In the genomic region with DNA sequence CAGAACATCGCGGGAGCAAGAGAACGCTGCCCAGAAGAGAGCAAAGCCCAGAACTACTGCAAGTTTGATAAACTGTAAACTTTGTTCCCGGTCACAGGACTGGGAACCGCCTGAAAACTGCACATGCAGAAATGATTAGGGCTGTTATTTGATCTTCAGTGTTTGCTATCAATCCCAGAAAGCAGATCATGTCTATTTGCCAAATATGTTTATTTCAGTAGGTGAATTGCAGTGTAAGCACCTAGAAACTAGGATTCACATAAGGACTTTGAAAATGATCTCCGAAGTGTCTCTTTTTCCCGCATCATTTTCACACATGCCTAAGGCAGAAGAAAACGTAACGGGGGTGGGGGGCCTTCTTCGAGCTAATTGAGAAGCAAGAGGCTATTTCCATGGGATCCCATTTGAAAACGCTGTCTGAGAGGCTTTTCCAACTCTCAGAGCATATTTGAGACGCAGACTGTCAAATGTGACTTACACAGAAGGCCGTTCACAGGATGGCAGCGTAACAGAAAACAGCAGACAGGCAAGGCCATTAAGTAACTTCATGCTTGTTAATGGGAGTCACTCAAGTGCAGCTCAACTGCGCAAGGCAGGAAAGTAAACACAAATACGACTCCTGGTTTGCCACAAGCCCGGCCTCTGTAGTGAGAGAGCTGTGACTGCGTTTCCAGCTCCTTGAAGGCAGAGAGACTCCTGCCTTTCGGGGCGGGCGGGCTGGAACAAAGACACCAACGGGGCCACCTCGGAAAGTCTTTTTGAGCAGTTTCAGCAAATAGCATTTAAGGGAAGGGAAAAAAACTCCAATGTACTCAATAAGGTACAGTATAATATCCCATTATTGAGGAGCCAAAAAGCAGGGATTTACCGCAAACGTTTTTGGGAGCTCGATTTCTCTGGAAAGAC, we compare ENCODE assay signal across 1 cellular context.
TF ChIP-seq lines count a peak whose summit lies in the region.

No MANE protein-coding gene starts in this region.

TF ChIP-seq in HepG2, 621 proteins besides CTCF, POLR2A, EP300 and RAD21 (continued from another document and continues in another):
- TF ChIP-seq TRIM22 (IDR thresholded peaks at IDR 0.05) (no peak), PLRG1 (conservative IDR thresholded peaks at IDR 0.05) (no peak), SALL1 (CRISPR knock-in tag; IDR thresholded peaks at IDR 0.05) (peak; percentile 96), SRSF1 (optimal IDR thresholded peaks at IDR 0.05; ENCODE audit: low read depth, low read length) (peak; percentile 56), CEBPB (IDR thresholded peaks at IDR 0.05; ENCODE audit: borderline replicate concordance, low read depth, low read length) (peak; percentile 83), XBP1 (CRISPR knock-in tag; IDR thresholded peaks at IDR 0.05) (no peak), PHF21A (CRISPR knock-in tag; IDR thresholded peaks at IDR 0.05) (peak; percentile 87), POLR2G (IDR thresholded peaks at IDR 0.05; ENCODE audit: low read depth, low read length) (peak; percentile 88), RAD51 (IDR thresholded peaks at IDR 0.05; ENCODE audit: borderline replicate concordance) (no peak), GPBP1L1 (CRISPR knock-in tag; IDR thresholded peaks at IDR 0.05) (no peak), ZFP82 (CRISPR knock-in tag; IDR thresholded peaks at IDR 0.05; ENCODE audit: borderline replicate concordance) (peak; percentile 5; the same call in 1 of the 2 replicates), ZNF782 (CRISPR knock-in tag; IDR thresholded peaks at IDR 0.05; ENCODE audit: borderline replicate concordance) (0 out of 2 replicates have a peak, but pooled peaks have one; percentile 52), ZNF556 (CRISPR knock-in tag; IDR thresholded peaks at IDR 0.05; ENCODE audit: borderline replicate concordance) (peak; percentile 87), EHMT2 (IDR thresholded peaks at IDR 0.05; ENCODE audit: borderline replicate concordance, low read depth, low read length) (no peak), DZIP1 (CRISPR knock-in tag; IDR thresholded peaks at IDR 0.05) (0 out of 2 replicates have a peak, but pooled peaks have one; percentile 35), ZNF530 (CRISPR knock-in tag; IDR thresholded peaks at IDR 0.05; ENCODE audit: low read depth) (no peak), ZBTB34 (CRISPR knock-in tag; IDR thresholded peaks at IDR 0.05) (no peak), ZMYM4 (CRISPR knock-in tag; IDR thresholded peaks at IDR 0.05) (peak; percentile 91), KLF16 (CRISPR knock-in tag; IDR thresholded peaks at IDR 0.05) (peak in 1 of 2 experiments; percentile 86; a peak in 2 of 4 replicates), NPAS2 (CRISPR knock-in tag; IDR thresholded peaks at IDR 0.05; ENCODE audit: borderline replicate concordance) (no peak), HNF4A (CRISPR knock-in tag; IDR thresholded peaks at IDR 0.05) (peak; percentile 82), PCBP2 (optimal IDR thresholded peaks at IDR 0.05; ENCODE audit: low read depth, low read length, poor library complexity, severe bottlenecking) (no peak), JUNB (CRISPR knock-in tag; IDR thresholded peaks at IDR 0.05; ENCODE audit: borderline replicate concordance) (no peak), HNRNPL (IDR thresholded peaks at IDR 0.05; ENCODE audit: low read depth, low read length) (no peak), EZH2 (conservative IDR thresholded peaks at IDR 0.05; ENCODE audit: low read depth, low read length) (no peak), ZNF781 (CRISPR knock-in tag; IDR thresholded peaks at IDR 0.05; ENCODE audit: borderline replicate concordance, not compliant biosample characterization) (peak; percentile 73), BRD4 (CRISPR knock-in tag; IDR thresholded peaks at IDR 0.05) (peak; percentile 95), KMT2A (CRISPR knock-in tag; IDR thresholded peaks at IDR 0.05) (peak; percentile 96), PAXIP1 (CRISPR knock-in tag; conservative IDR thresholded peaks at IDR 0.05) (peak; percentile 70), ZSCAN20 (CRISPR knock-in tag; IDR thresholded peaks at IDR 0.05; ENCODE audit: borderline replicate concordance) (0 out of 2 replicates have a peak, but pooled peaks have one; percentile 3), MAFG (CRISPR knock-in tag; IDR thresholded peaks at IDR 0.05) (no peak), KDM3A (CRISPR knock-in tag; IDR thresholded peaks at IDR 0.05; ENCODE audit: low read depth) (peak; percentile 47), GATAD1 (CRISPR knock-in tag; IDR thresholded peaks at IDR 0.05) (0 out of 2 replicates have a peak, but pooled peaks have one; percentile 13), SMC3 (IDR thresholded peaks at IDR 0.05; ENCODE audit: low read length) (peak; percentile 41; the same call in 1 of the 2 replicates), FOXM1 (CRISPR knock-in tag; IDR thresholded peaks at IDR 0.05) (no peak), ZNF713 (CRISPR knock-in tag; IDR thresholded peaks at IDR 0.05) (no peak), AGO1 (IDR thresholded peaks at IDR 0.05; ENCODE audit: low read depth, low read length, poor library complexity, severe bottlenecking) (no peak), HCFC1 (IDR thresholded peaks at IDR 0.05; ENCODE audit: low read depth, low read length) (no peak), NAIF1 (CRISPR knock-in tag; IDR thresholded peaks at IDR 0.05; ENCODE audit: borderline replicate concordance) (peak; percentile 60), ADNP (CRISPR knock-in tag; IDR thresholded peaks at IDR 0.05) (no peak), SMAD3 (CRISPR knock-in tag; IDR thresholded peaks at IDR 0.05) (peak; percentile 79), KDM5B (CRISPR knock-in tag; IDR thresholded peaks at IDR 0.05; ENCODE audit: borderline replicate concordance) (peak; percentile 81), RARG (CRISPR knock-in tag; IDR thresholded peaks at IDR 0.05; ENCODE audit: low read depth) (no peak), ZNF562 (CRISPR knock-in tag; IDR thresholded peaks at IDR 0.05; ENCODE audit: borderline replicate concordance) (no peak), CREM (IDR thresholded peaks at IDR 0.05) (peak; percentile 52), CREM (CRISPR knock-in tag; IDR thresholded peaks at IDR 0.05) (no peak), ZEB1 (IDR thresholded peaks at IDR 0.05; ENCODE audit: insufficient replicate concordance, low read depth) (peak; percentile 41), GPN1 (CRISPR knock-in tag; IDR thresholded peaks at IDR 0.05; ENCODE audit: borderline replicate concordance) (no peak), ZNF652 (CRISPR knock-in tag; IDR thresholded peaks at IDR 0.05; ENCODE audit: borderline replicate concordance, low read depth) (no peak; the same call in 1 of the 2 replicates), ZNF878 (CRISPR knock-in tag; IDR thresholded peaks at IDR 0.05) (peak; percentile 84; the same call in 1 of the 2 replicates), NFYC (CRISPR knock-in tag; IDR thresholded peaks at IDR 0.05) (no peak; the same call in 1 of the 2 replicates), IRF2 (CRISPR knock-in tag; IDR thresholded peaks at IDR 0.05) (peak; percentile 94)
- TF ChIP-seq, protein P1, sequence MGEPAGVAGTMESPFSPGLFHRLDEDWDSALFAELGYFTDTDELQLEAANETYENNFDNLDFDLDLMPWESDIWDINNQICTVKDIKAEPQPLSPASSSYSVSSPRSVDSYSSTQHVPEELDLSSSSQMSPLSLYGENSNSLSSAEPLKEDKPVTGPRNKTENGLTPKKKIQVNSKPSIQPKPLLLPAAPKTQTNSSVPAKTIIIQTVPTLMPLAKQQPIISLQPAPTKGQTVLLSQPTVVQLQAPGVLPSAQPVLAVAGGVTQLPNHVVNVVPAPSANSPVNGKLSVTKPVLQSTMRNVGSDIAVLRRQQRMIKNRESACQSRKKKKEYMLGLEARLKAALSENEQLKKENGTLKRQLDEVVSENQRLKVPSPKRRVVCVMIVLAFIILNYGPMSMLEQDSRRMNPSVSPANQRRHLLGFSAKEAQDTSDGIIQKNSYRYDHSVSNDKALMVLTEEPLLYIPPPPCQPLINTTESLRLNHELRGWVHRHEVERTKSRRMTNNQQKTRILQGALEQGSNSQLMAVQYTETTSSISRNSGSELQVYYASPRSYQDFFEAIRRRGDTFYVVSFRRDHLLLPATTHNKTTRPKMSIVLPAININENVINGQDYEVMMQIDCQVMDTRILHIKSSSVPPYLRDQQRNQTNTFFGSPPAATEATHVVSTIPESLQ (CRISPR knock-in tag; conservative IDR thresholded peaks at IDR 0.05): peak; percentile 36; the same call in 1 of the 2 replicates
- TF ChIP-seq, protein P2, sequence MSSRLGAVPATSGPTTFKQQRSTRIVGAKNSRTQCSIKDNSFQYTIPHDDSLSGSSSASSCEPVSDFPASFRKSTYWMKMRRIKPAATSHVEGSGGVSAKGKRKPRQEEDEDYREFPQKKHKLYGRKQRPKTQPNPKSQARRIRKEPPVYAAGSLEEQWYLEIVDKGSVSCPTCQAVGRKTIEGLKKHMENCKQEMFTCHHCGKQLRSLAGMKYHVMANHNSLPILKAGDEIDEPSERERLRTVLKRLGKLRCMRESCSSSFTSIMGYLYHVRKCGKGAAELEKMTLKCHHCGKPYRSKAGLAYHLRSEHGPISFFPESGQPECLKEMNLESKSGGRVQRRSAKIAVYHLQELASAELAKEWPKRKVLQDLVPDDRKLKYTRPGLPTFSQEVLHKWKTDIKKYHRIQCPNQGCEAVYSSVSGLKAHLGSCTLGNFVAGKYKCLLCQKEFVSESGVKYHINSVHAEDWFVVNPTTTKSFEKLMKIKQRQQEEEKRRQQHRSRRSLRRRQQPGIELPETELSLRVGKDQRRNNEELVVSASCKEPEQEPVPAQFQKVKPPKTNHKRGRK (CRISPR knock-in tag; IDR thresholded peaks at IDR 0.05): peak; percentile 88; the same call in 1 of the 2 replicates
